Comparison of ENCODE assay signal across 2 cellular contexts in genomic region chr11:61129608-61130523, GRCh38.
TF ChIP-seq lines count a peak whose summit lies in the region.

No MANE protein-coding gene starts in this region.

TF ChIP-seq in SK-N-SH, 30 proteins besides CTCF, POLR2A, EP300 and RAD21 (continues in another document):
- no peak for TF ChIP-seq YY1 (IDR thresholded peaks at IDR 0.05; ENCODE audit: low read depth)
- peak; percentile 51; the same call in 1 of the 2 replicates for TF ChIP-seq RCOR1 (IDR thresholded peaks at IDR 0.05; ENCODE audit: low read length)
- TF ChIP-seq, protein P1, sequence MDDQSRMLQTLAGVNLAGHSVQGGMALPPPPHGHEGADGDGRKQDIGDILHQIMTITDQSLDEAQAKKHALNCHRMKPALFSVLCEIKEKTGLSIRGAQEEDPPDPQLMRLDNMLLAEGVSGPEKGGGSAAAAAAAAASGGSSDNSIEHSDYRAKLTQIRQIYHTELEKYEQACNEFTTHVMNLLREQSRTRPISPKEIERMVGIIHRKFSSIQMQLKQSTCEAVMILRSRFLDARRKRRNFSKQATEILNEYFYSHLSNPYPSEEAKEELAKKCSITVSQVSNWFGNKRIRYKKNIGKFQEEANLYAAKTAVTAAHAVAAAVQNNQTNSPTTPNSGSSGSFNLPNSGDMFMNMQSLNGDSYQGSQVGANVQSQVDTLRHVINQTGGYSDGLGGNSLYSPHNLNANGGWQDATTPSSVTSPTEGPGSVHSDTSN (IDR thresholded peaks at IDR 0.05) = no peak
- TF ChIP-seq FOXM1 (IDR thresholded peaks at IDR 0.05; ENCODE audit: low read depth) = no peak
- no peak; the same call in 1 of the 2 replicates for TF ChIP-seq POLR2AphosphoS5 (IDR thresholded peaks at IDR 0.05; ENCODE audit: low read depth, low read length)
- TF ChIP-seq FOXJ3 (CRISPR knock-in tag; IDR thresholded peaks at IDR 0.05) = no peak
- TF ChIP-seq RFX5 (IDR thresholded peaks at IDR 0.05; ENCODE audit: low read length) = 0 out of 2 replicates have a peak, but pooled peaks have one; percentile 6
- no peak for TF ChIP-seq MEF2A (IDR thresholded peaks at IDR 0.05; ENCODE audit: borderline replicate concordance, low read depth)
- TF ChIP-seq FOSL2 (IDR thresholded peaks at IDR 0.05; ENCODE audit: borderline replicate concordance, low read depth) = no peak
- TF ChIP-seq, protein P2, sequence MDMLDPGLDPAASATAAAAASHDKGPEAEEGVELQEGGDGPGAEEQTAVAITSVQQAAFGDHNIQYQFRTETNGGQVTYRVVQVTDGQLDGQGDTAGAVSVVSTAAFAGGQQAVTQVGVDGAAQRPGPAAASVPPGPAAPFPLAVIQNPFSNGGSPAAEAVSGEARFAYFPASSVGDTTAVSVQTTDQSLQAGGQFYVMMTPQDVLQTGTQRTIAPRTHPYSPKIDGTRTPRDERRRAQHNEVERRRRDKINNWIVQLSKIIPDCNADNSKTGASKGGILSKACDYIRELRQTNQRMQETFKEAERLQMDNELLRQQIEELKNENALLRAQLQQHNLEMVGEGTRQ (IDR thresholded peaks at IDR 0.05; ENCODE audit: borderline replicate concordance, low read depth, low read length) = no peak
- TF ChIP-seq TCF12 (IDR thresholded peaks at IDR 0.05) = no peak
- TF ChIP-seq ZBTB33 (IDR thresholded peaks at IDR 0.05; ENCODE audit: borderline replicate concordance, low read depth) = no peak
- TF ChIP-seq TEAD4 (IDR thresholded peaks at IDR 0.05; ENCODE audit: borderline replicate concordance, insufficient read depth) = no peak
- TF ChIP-seq IRF3 (IDR thresholded peaks at IDR 0.05; ENCODE audit: low read depth, low read length) = no peak
- TF ChIP-seq EZH2phosphoT487 (IDR thresholded peaks at IDR 0.05; ENCODE audit: borderline replicate concordance, low read depth) = no peak
- TF ChIP-seq NFIC (IDR thresholded peaks at IDR 0.05; ENCODE audit: borderline replicate concordance) = no peak
- no peak for TF ChIP-seq SIN3A (IDR thresholded peaks at IDR 0.05; ENCODE audit: borderline replicate concordance, low read depth, low read length)
- peak; percentile 77 for TF ChIP-seq MAX (IDR thresholded peaks at IDR 0.05; ENCODE audit: low read depth)
- TF ChIP-seq ELF1 (IDR thresholded peaks at IDR 0.05) = no peak; the same call in 1 of the 2 replicates
- TF ChIP-seq, protein P3, sequence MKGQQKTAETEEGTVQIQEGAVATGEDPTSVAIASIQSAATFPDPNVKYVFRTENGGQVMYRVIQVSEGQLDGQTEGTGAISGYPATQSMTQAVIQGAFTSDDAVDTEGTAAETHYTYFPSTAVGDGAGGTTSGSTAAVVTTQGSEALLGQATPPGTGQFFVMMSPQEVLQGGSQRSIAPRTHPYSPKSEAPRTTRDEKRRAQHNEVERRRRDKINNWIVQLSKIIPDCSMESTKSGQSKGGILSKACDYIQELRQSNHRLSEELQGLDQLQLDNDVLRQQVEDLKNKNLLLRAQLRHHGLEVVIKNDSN (IDR thresholded peaks at IDR 0.05; ENCODE audit: borderline replicate concordance, low read depth) = no peak
- TF ChIP-seq RXRA (IDR thresholded peaks at IDR 0.05; ENCODE audit: borderline replicate concordance, low read depth) = no peak
- TF ChIP-seq GATA2 (CRISPR knock-in tag; IDR thresholded peaks at IDR 0.05) = no peak; the same call in 1 of the 2 replicates
- TF ChIP-seq CHD2 (IDR thresholded peaks at IDR 0.05; ENCODE audit: low read length, partially characterized antibody) = peak; percentile 42
- no peak for TF ChIP-seq JUND (IDR thresholded peaks at IDR 0.05)
- peak; percentile 99 for TF ChIP-seq SMC3 (IDR thresholded peaks at IDR 0.05; ENCODE audit: low read depth, low read length)
- TF ChIP-seq NRF1 (IDR thresholded peaks at IDR 0.05; ENCODE audit: low read depth, low read length) = 0 out of 2 replicates have a peak, but pooled peaks have one; percentile 16
- TF ChIP-seq TAF1 (IDR thresholded peaks at IDR 0.05; ENCODE audit: borderline replicate concordance, low read depth, low read length) = no peak

TF ChIP-seq in K562, 482 proteins besides CTCF, POLR2A, EP300 and RAD21 (continues in another document):
- TF ChIP-seq KAT2B (IDR thresholded peaks at IDR 0.05; ENCODE audit: low read depth, low read length) = peak; percentile 93
- TF ChIP-seq DNMT1 (IDR thresholded peaks at IDR 0.05) = peak; percentile 79; the same call in 1 of the 2 replicates
- TF ChIP-seq AFF1 (IDR thresholded peaks at IDR 0.05; ENCODE audit: low read depth in 1 of 2, partially characterized antibody in 2 of 2) = peak in 1 of 2 experiments; percentile 47
- TF ChIP-seq EWSR1 (IDR thresholded peaks at IDR 0.05; ENCODE audit: borderline replicate concordance, low read depth, partially characterized antibody) = no peak
- TF ChIP-seq KDM4B (IDR thresholded peaks at IDR 0.05; ENCODE audit: borderline replicate concordance in 2 of 2, low read depth in 1 of 2) = 0 out of 4 replicates have a peak, but pooled peaks of 1 of the 2 experiments have one; percentile 40
- TF ChIP-seq ARID2 (IDR thresholded peaks at IDR 0.05) = peak; percentile 96
- peak; percentile 34; the same call in 1 of the 2 replicates for TF ChIP-seq TOE1 (IDR thresholded peaks at IDR 0.05; ENCODE audit: borderline replicate concordance)
- no peak for TF ChIP-seq TOE1 (CRISPR knock-in tag; IDR thresholded peaks at IDR 0.05; ENCODE audit: borderline replicate concordance, low read depth)
- TF ChIP-seq, protein P4, sequence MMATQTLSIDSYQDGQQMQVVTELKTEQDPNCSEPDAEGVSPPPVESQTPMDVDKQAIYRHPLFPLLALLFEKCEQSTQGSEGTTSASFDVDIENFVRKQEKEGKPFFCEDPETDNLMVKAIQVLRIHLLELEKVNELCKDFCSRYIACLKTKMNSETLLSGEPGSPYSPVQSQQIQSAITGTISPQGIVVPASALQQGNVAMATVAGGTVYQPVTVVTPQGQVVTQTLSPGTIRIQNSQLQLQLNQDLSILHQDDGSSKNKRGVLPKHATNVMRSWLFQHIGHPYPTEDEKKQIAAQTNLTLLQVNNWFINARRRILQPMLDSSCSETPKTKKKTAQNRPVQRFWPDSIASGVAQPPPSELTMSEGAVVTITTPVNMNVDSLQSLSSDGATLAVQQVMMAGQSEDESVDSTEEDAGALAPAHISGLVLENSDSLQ (IDR thresholded peaks at IDR 0.05) = no peak
- TF ChIP-seq, protein P5, sequence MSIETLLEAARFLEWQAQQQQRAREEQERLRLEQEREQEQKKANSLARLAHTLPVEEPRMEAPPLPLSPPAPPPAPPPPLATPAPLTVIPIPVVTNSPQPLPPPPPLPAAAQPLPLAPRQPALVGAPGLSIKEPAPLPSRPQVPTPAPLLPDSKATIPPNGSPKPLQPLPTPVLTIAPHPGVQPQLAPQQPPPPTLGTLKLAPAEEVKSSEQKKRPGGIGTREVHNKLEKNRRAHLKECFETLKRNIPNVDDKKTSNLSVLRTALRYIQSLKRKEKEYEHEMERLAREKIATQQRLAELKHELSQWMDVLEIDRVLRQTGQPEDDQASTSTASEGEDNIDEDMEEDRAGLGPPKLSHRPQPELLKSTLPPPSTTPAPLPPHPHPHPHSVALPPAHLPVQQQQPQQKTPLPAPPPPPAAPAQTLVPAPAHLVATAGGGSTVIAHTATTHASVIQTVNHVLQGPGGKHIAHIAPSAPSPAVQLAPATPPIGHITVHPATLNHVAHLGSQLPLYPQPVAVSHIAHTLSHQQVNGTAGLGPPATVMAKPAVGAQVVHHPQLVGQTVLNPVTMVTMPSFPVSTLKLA (conservative IDR thresholded peaks at IDR 0.05) = peak; percentile 43 to 65
- no peak for TF ChIP-seq FOXA3 (CRISPR knock-in tag; conservative IDR thresholded peaks at IDR 0.05 in 1 of 2, IDR thresholded peaks at IDR 0.05 in 1 of 2)
- TF ChIP-seq SP2 (IDR thresholded peaks at IDR 0.05; ENCODE audit: extremely low read depth, low read depth, low read length, poor library complexity, severe bottlenecking) = peak; percentile 49
- no peak for TF ChIP-seq PBX2 (CRISPR knock-in tag; IDR thresholded peaks at IDR 0.05; ENCODE audit: low read depth)
- 0 out of 2 replicates have a peak, but pooled peaks have one; percentile 13 for TF ChIP-seq PBX2 (tag; conservative IDR thresholded peaks at IDR 0.05; ENCODE audit: low read depth)
- 0 out of 4 replicates have a peak, but pooled peaks of 1 of the 2 experiments have one; percentile 40 for TF ChIP-seq ARNT (IDR thresholded peaks at IDR 0.05)
- no peak for TF ChIP-seq GTF2E2 (tag; IDR thresholded peaks at IDR 0.05)
- no peak for TF ChIP-seq ELF4 (CRISPR knock-in tag; IDR thresholded peaks at IDR 0.05)
- peak; percentile 67; the same call in 1 of the 2 replicates for TF ChIP-seq ESRRA (IDR thresholded peaks at IDR 0.05; ENCODE audit: borderline replicate concordance, low read depth)
- peak; percentile 73 for TF ChIP-seq SP1 (CRISPR knock-in tag; IDR thresholded peaks at IDR 0.05)
- TF ChIP-seq ATF1 (CRISPR knock-in tag; IDR thresholded peaks at IDR 0.05) = no peak
- TF ChIP-seq ATF1 (tag; IDR thresholded peaks at IDR 0.05) = 0 out of 2 replicates have a peak, but pooled peaks have one; percentile 29
- no peak for TF ChIP-seq SRSF1 (IDR thresholded peaks at IDR 0.05; ENCODE audit: low read depth, low read length)
- peak; percentile 89 for TF ChIP-seq SPI1 (IDR thresholded peaks at IDR 0.05; ENCODE audit: borderline replicate concordance, low read depth, low read length)
- peak; percentile 19 for TF ChIP-seq NUFIP1 (IDR thresholded peaks at IDR 0.05; ENCODE audit: partially characterized antibody)
- TF ChIP-seq ZKSCAN1 (IDR thresholded peaks at IDR 0.05; ENCODE audit: low read depth, low read length) = peak; percentile 34; the same call in 1 of the 2 replicates
- 0 out of 2 replicates have a peak, but pooled peaks have one; percentile 39 for TF ChIP-seq TRIM28 (IDR thresholded peaks at IDR 0.05)
- TF ChIP-seq, protein P6, sequence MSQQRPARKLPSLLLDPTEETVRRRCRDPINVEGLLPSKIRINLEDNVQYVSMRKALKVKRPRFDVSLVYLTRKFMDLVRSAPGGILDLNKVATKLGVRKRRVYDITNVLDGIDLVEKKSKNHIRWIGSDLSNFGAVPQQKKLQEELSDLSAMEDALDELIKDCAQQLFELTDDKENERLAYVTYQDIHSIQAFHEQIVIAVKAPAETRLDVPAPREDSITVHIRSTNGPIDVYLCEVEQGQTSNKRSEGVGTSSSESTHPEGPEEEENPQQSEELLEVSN (IDR thresholded peaks at IDR 0.05; ENCODE audit: borderline replicate concordance in 1 of 2, extremely low read depth in 1 of 2, insufficient read depth in 1 of 2, insufficient read length in 1 of 2, low read depth in 1 of 2, low read length in 1 of 2, poor library complexity in 1 of 2, severe bottlenecking in 1 of 2) = peak in 1 of 2 experiments; percentile 61
- peak; percentile 24 for TF ChIP-seq ASH1L (IDR thresholded peaks at IDR 0.05; ENCODE audit: borderline replicate concordance, low read depth, partially characterized antibody)
- TF ChIP-seq FOXK2 (conservative IDR thresholded peaks at IDR 0.05 in 1 of 2, IDR thresholded peaks at IDR 0.05 in 1 of 2; ENCODE audit: low read depth in 2 of 2) = peak; percentile 52 to 72; a peak in 3 of 4 replicates
- peak; percentile 38 for TF ChIP-seq PHF20 (IDR thresholded peaks at IDR 0.05; ENCODE audit: partially characterized antibody)
- TF ChIP-seq, protein P7, sequence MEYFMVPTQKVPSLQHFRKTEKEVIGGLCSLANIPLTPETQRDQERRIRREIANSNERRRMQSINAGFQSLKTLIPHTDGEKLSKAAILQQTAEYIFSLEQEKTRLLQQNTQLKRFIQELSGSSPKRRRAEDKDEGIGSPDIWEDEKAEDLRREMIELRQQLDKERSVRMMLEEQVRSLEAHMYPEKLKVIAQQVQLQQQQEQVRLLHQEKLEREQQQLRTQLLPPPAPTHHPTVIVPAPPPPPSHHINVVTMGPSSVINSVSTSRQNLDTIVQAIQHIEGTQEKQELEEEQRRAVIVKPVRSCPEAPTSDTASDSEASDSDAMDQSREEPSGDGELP (CRISPR knock-in tag; IDR thresholded peaks at IDR 0.05; ENCODE audit: borderline replicate concordance) = peak; percentile 80
- no peak for TF ChIP-seq ZNF140 (CRISPR knock-in tag; IDR thresholded peaks at IDR 0.05)
